Comparison of ENCODE assay signal across 21 cellular contexts in genomic region chr5:96302174-96302738, GRCh38.
"Had no signal": no experiment of that assay in that cellular context is flagged by ENCODE, and none has a peak within 500 bp of the region (broad histone marks: within the 10 kb centered on the region; RNA-seq: fewer than 3 reads in every experiment).

No MANE protein-coding gene starts in this region.

- H3K9me3 ChIP-seq: colonic mucosa, pancreas had no signal

- H2AFZ ChIP-seq: hepatocyte had no signal

- H3K27me3 ChIP-seq: colonic mucosa, esophagus squamous epithelium, hepatocyte, pancreas, tibial artery, upper lobe of left lung had no signal

- H3K36me3 Mint-ChIP-seq: stimulated activated effector memory CD8-positive, alpha-beta T cell treated with anti-CD3 and anti-CD28 coated beads, Interleukin-12 subunit alpha, Interleukin-12 subunit beta, amount 100 ng/mL, for 72 hours had no signal

- H3K79me2 ChIP-seq: hepatocyte had no signal

- FAIRE-seq: pancreas had no signal

- H3K4me1 ChIP-seq: colonic mucosa, esophagus squamous epithelium, pancreas had no signal

- H3K27me3 Mint-ChIP-seq: progenitor cell of endocrine pancreas had no signal

- H3K4me1 Mint-ChIP-seq: naive B cell; nephron; stimulated activated effector memory CD8-positive, alpha-beta T cell treated with anti-CD3 and anti-CD28 coated beads, Interleukin-12 subunit alpha, Interleukin-12 subunit beta, amount 100 ng/mL, for 72 hours had no signal

- H3K4me3 Mint-ChIP-seq: naive B cell; nephron; stimulated activated effector memory CD8-positive, alpha-beta T cell treated with anti-CD3 and anti-CD28 coated beads, Interleukin-12 subunit alpha, Interleukin-12 subunit beta, amount 100 ng/mL, for 72 hours; stimulated activated naive CD8-positive, alpha-beta T cell treated with anti-CD3 and anti-CD28 coated beads, Interleukin-15, Interleukin-2, amounts not matched to agents 100 ng/mL and 50 ng/mL, for 24 hours had no signal

- H3K36me3 ChIP-seq: colonic mucosa, esophagus squamous epithelium, pancreas, tibial artery, upper lobe of left lung had no signal

- H3K4me2 ChIP-seq: hepatocyte, smooth muscle cell had no signal

- H3K4me3 ChIP-seq: colonic mucosa, esophagus squamous epithelium, hepatocyte, pancreas, smooth muscle cell, tibial artery, upper lobe of left lung had no signal

- H3K27ac Mint-ChIP-seq: naive B cell; nephron; progenitor cell of endocrine pancreas; stimulated activated effector memory CD8-positive, alpha-beta T cell treated with anti-CD3 and anti-CD28 coated beads, Interleukin-12 subunit alpha, Interleukin-12 subunit beta, amount 100 ng/mL, for 72 hours; stimulated activated naive CD8-positive, alpha-beta T cell treated with anti-CD3 and anti-CD28 coated beads, Interleukin-15, Interleukin-2, amounts not matched to agents 100 ng/mL and 50 ng/mL, for 24 hours had no signal

- DNase-seq: colonic mucosa; dermis blood vessel endothelial cell; esophagus squamous epithelium; foreskin fibroblast; head of caudate nucleus; islet precursor cell; midbrain; naive B cell; occipital lobe; right cardiac atrium; stimulated activated CD4-positive, alpha-beta T cell treated with anti-CD3 and anti-CD28 coated beads, Interleukin-4, amount 100 ng/mL, for 1 hour; stimulated activated CD8-positive, alpha-beta memory T cell treated with anti-CD3 and anti-CD28 coated beads, Interleukin-4, amount 100 ng/mL, for 48 hours; tibial artery; upper lobe of left lung had no signal

- H3K27ac ChIP-seq: colonic mucosa, esophagus squamous epithelium, hepatocyte, pancreas, tibial artery, upper lobe of left lung had no signal
